ENCODE assay signal across 22 cellular contexts in the genomic region with DNA sequence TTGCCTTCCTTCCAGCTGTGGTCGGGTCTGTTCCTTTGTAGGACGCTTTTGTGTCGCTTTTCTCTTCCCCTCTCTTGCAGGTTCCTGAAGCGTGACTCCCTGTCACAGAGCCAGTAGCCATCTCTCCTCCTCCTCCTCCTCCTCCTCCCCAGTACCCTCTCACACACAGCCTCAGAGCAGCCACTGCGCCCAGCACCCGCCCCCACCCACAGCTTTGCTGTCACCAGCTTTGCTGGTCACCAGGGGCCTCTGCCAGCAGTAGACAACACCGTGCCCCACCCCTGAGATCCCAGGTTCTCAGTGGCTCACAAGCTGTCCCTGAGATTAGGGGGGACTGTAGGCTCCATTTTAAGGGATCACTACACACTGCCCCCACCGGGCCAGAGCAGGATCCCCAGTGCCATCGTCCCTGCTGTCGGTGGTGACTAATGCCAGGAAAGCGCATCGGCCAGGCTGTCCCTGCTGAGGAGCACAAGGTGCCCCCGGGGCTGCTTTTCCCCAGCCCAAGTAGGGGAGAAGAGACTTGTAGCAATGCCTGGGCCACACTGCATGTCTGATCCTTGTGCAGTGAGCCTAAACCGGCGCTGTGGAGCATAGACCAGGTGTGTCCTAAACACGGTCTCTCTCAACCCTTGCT.
DNase-seq lines count a peak whose midpoint lies in the region; ATAC-seq and TF ChIP-seq lines count a peak whose summit lies in the region.
"Had no signal": no experiment of that assay in that cellular context is flagged by ENCODE, and none has a peak within 500 bp of the region (broad histone marks: within the 10 kb centered on the region; RNA-seq: fewer than 3 reads in every experiment).

No MANE protein-coding gene starts in this region.

- no peaks in the 10 kb centered on the region for H4K20me1 ChIP-seq in neural progenitor cell (ENCODE audit: low read depth)
- no peaks in the 10 kb centered on the region for H4K20me1 ChIP-seq in OCI-LY7 (ENCODE audit: insufficient read depth, low read length)

- H3K79me2 ChIP-seq in neural progenitor cell (ENCODE audit: low read depth) (no peaks in the 10 kb centered on the region), OCI-LY7 (ENCODE audit: insufficient read depth, low read depth, low read length) (no peaks in the 10 kb centered on the region)

- H3K4me3 ChIP-seq in H7 (ENCODE audit: insufficient read depth, low read depth, low read length), result no peak overlapping the region
- no peak overlapping the region for H3K4me3 ChIP-seq in neural progenitor cell
- H3K4me3 ChIP-seq in OCI-LY7 (ENCODE audit: low read depth, low read length, poor library complexity, severe bottlenecking), result no peak overlapping the region
- H3K4me3 ChIP-seq: dorsolateral prefrontal cortex, GM23248, skin epidermis had no signal

- H3K4me1 Mint-ChIP-seq in central memory CD8-positive, alpha-beta T cell, result peaks cover 12% of the 10 kb centered on the region
- peaks cover 28% of the 10 kb centered on the region for H3K4me1 Mint-ChIP-seq in neural progenitor cell

- H3K27me3 Mint-ChIP-seq in central memory CD8-positive, alpha-beta T cell, result peaks cover 4% of the 10 kb centered on the region
- peaks cover 15% of the 10 kb centered on the region for H3K27me3 Mint-ChIP-seq in neural progenitor cell (ENCODE audit: insufficient read depth, low read depth)
- H3K27me3 Mint-ChIP-seq: activated naive CD8-positive, alpha-beta T cell; CD4-positive, CD25-positive, alpha-beta regulatory T cell had no signal

- H3K4me3 Mint-ChIP-seq in central memory CD8-positive, alpha-beta T cell, result no peak overlapping the region
- peak overlapping the region; percentile 64 for H3K4me3 Mint-ChIP-seq in neural progenitor cell
- H3K4me3 Mint-ChIP-seq: activated naive CD8-positive, alpha-beta T cell; T-helper 2 cell treated with Interferon-gamma antibody and Interleukin-4, amounts not matched to agents 5 μg/mL and 100 μg/mL, for 36 hours had no signal

- peaks cover 19% of the 10 kb centered on the region for H3K4me1 ChIP-seq in neural progenitor cell
- H3K4me1 ChIP-seq in OCI-LY7 (ENCODE audit: insufficient read depth, low read length, poor library complexity, severe bottlenecking), result no peaks in the 10 kb centered on the region

- H3K9me3 ChIP-seq in neural progenitor cell (ENCODE audit: low read depth) (no peaks in the 10 kb centered on the region), OCI-LY7 (ENCODE audit: low read length) (no peaks in the 10 kb centered on the region)

- peak; percentile 10 for DNase-seq in DMS79 (lab: John Stamatoyannopoulos, UW)
- DNase-seq in H7, result peak; percentile 73
- DNase-seq in central memory CD8-positive, alpha-beta T cell (ENCODE audit: low spot score in 2 of 2), result no peak
- DNase-seq in neural progenitor cell (ENCODE audit: low spot score), result peak; percentile 30
- no peak for DNase-seq in OCI-LY7 (ENCODE audit: low spot score)
- DNase-seq in T-helper 9 cell, result no peak
- DNase-seq: aorta; CD4-positive, CD25-positive, alpha-beta regulatory T cell; cerebellar nuclear complex; GM23248; NCI-H1092 treated with DMSO at 0.1 percent for 48 hours; NCI-H1930; NCI-H345; NCI-H774; nucleus accumbens had no signal

- intact Hi-C loops in OCI-LY7 (cut with micrococcal nuclease; ENCODE audit: unreplicated experiment), result no loop called here

- H3K27me3 ChIP-seq in H7 (ENCODE audit: control insufficient read depth, insufficient read depth, low read length), result no peaks in the 10 kb centered on the region
- no peaks in the 10 kb centered on the region for H3K27me3 ChIP-seq in neural progenitor cell

- no peak overlapping the region for H3K27ac ChIP-seq in neural progenitor cell
- no peak overlapping the region for H3K27ac ChIP-seq in OCI-LY7 (ENCODE audit: low read depth, low read length, poor library complexity, severe bottlenecking)
- H3K27ac ChIP-seq: dorsolateral prefrontal cortex, GM23248, skin epidermis, VCaP had no signal

- no peaks in the 10 kb centered on the region for H3K9me2 ChIP-seq in OCI-LY7 (ENCODE audit: insufficient read depth, low read length)

- no peaks in the 10 kb centered on the region for H3K9me3 Mint-ChIP-seq in central memory CD8-positive, alpha-beta T cell
- H3K9me3 Mint-ChIP-seq in neural progenitor cell, result no peaks in the 10 kb centered on the region
- H3K9me3 Mint-ChIP-seq: activated T-helper 2 cell treated with anti-CD3 and anti-CD28 coated beads, Interferon-gamma antibody, Interleukin-2, Interleukin-4, amounts not matched to agents 10 μg/mL and 5 μg/mL and 100 μg/mL, durations not matched to agents 14 hours and 24 hours and 36 hours; CD4-positive, CD25-positive, alpha-beta regulatory T cell; T-helper 2 cell treated with Interferon-gamma antibody and Interleukin-4, amounts not matched to agents 5 μg/mL and 100 μg/mL, for 36 hours had no signal

- ATAC-seq in central memory CD8-positive, alpha-beta T cell (replicated peaks; ENCODE audit: extremely low read depth, poor library complexity, severe bottlenecking), result no peak
- ATAC-seq in GM21367 (IDR thresholded peaks at IDR 0.05; ENCODE audit: unreplicated experiment), result no peak

- H3K36me3 Mint-ChIP-seq in central memory CD8-positive, alpha-beta T cell (ENCODE audit: insufficient read depth), result peaks cover 2% of the 10 kb centered on the region
- peaks cover 8% of the 10 kb centered on the region for H3K36me3 Mint-ChIP-seq in neural progenitor cell
- H3K36me3 Mint-ChIP-seq: activated naive CD8-positive, alpha-beta T cell; CD4-positive, CD25-positive, alpha-beta regulatory T cell had no signal

- no peak overlapping the region for H2AFZ ChIP-seq in neural progenitor cell (replicated peaks)
- no peak overlapping the region for H2AFZ ChIP-seq in OCI-LY7 (ENCODE audit: low read length)
- H2AFZ ChIP-seq: GM23248 had no signal

- H3K36me3 ChIP-seq in H7 (replicated peaks; ENCODE audit: control insufficient read depth, insufficient read depth, low read length) (no peaks in the 10 kb centered on the region), neural progenitor cell (no peaks in the 10 kb centered on the region), OCI-LY7 (ENCODE audit: insufficient read depth, low read length) (no peaks in the 10 kb centered on the region)

- POLR2A ChIA-PET in OCI-LY7 (lab: Charles Lee), result interaction anchor here (0.7 kb wide), 1 partner anchor 322 kb away, joined by 4 read pairs; no protein-coding TSS in a partner anchor

- peak overlapping the region; percentile 31 for H3K4me2 ChIP-seq in neural progenitor cell
- H3K4me2 ChIP-seq in OCI-LY7 (ENCODE audit: low read length), result no peak overlapping the region

- peak overlapping the region; percentile 22 for H3K27ac Mint-ChIP-seq in central memory CD8-positive, alpha-beta T cell (ENCODE audit: low read depth)
- peak overlapping the region; percentile 81 for H3K27ac Mint-ChIP-seq in neural progenitor cell
- H3K27ac Mint-ChIP-seq: activated naive CD8-positive, alpha-beta T cell; activated T-helper 2 cell treated with anti-CD3 and anti-CD28 coated beads, Interferon-gamma antibody, Interleukin-2, Interleukin-4, amounts not matched to agents 10 μg/mL and 5 μg/mL and 100 μg/mL, durations not matched to agents 14 hours and 24 hours and 36 hours; T-helper 2 cell treated with Interferon-gamma antibody and Interleukin-4, amounts not matched to agents 5 μg/mL and 100 μg/mL, for 36 hours had no signal

- CTCF ChIA-PET in OCI-LY7 (lab: Charles Lee; ENCODE audit: unreplicated experiment), result no interaction called here

- TF ChIP-seq CTCF in neural progenitor cell (IDR thresholded peaks at IDR 0.05) (no peak), OCI-LY7 (conservative IDR thresholded peaks at IDR 0.05; ENCODE audit: low read length) (no peak)

- no peak overlapping the region for H3K9ac ChIP-seq in neural progenitor cell
- H3K9ac ChIP-seq: GM23248 had no signal

- no TSS peak for BruUV-seq in OCI-LY7 (replicated peaks; lab: Mats Ljungman, UMichigan)

- H3F3A ChIP-seq in neural progenitor cell (ENCODE audit: low read depth), result no peaks in the 10 kb centered on the region

Comparison
In these comparisons a context has a peak if more than half of its experiments do, and no peak if none do; other contexts are left out.
1. DNase-seq: peak in DMS79 (single experiment), H7 (single experiment) and neural progenitor cell (single experiment); none in central memory CD8-positive, alpha-beta T cell (0 of 2), OCI-LY7 (single experiment) and T-helper 9 cell (single experiment).